30 cellular contexts compared by ENCODE assay signal in the genomic region with DNA sequence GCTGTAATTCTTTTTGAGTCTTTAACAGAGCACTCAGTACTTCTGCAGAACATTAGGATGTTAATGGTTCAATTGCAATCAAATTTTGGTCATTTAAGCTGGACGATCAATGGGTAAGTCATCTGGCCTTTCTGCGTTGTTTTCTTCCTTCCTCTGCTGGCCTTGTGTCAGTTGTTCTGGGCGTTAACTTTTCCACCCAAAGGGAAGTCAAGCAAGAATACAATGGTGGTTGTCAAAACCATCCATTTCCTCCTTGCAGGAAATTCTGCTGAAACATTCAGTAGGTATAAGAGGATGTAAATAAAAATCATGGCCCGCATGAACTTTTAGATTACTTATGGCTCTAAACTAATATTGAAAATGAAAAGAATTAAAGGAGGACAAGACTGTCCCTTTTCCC.
"Had no signal": no experiment of that assay in that cellular context is flagged by ENCODE, and none has a peak within 500 bp of the region (broad histone marks: within the 10 kb centered on the region; RNA-seq: fewer than 3 reads in every experiment).

No MANE protein-coding gene starts in this region.

- H3K4me3 Mint-ChIP-seq: central memory CD8-positive, alpha-beta T cell; dendritic cell treated with granulocyte-macrophage colony-stimulating factor and Interleukin-4, amounts not matched to agents 40 ng/mL and 50 ng/mL, for 4 days; naive thymus-derived CD4-positive, alpha-beta T cell; nephron; neural progenitor cell; stimulated activated memory B cell treated with anti-CD40 and anti-IgM and Interleukin-4, amounts not matched to agents 10 μg/mL and 1 μg/mL and 100 μg/mL, for 72 hours had no signal

- H3K36me3 Mint-ChIP-seq: naive thymus-derived CD4-positive, alpha-beta T cell; neural progenitor cell; stimulated activated memory B cell treated with anti-CD40 and anti-IgM and Interleukin-4, amounts not matched to agents 10 μg/mL and 1 μg/mL and 100 μg/mL, for 72 hours had no signal

- ATAC-seq: left lung; naive thymus-derived CD4-positive, alpha-beta T cell; stimulated activated memory B cell treated with anti-CD40 and anti-IgM and Interleukin-4, amounts not matched to agents 10 μg/mL and 1 μg/mL and 100 μg/mL, for 72 hours; stimulated activated naive CD8-positive, alpha-beta T cell treated with anti-CD3 and anti-CD28 coated beads, Interleukin-15, Interleukin-2, amounts not matched to agents 100 U/mL and 50 U/mL, for 24 hours had no signal

- DNase-seq: colonic mucosa; effector CD4-positive, alpha-beta T cell; erythroblast; esophagus squamous epithelium; foreskin melanocyte; kidney; left lung; mesenchymal stem cell; midbrain; naive thymus-derived CD4-positive, alpha-beta T cell; right cardiac atrium; spleen; stimulated activated CD4-positive, alpha-beta T cell treated with anti-CD3 and anti-CD28 coated beads, Interleukin-4, amount 100 ng/mL, for 4 hours; stimulated activated naive CD8-positive, alpha-beta T cell treated with anti-CD3 and anti-CD28 coated beads, Interleukin-15, Interleukin-2, amounts not matched to agents 100 U/mL and 50 U/mL, for 24 hours; substantia nigra; testis; tibial artery; upper lobe of left lung had no signal

- H2AFZ ChIP-seq: hepatocyte, neural progenitor cell, parathyroid adenoma had no signal

- H3K4me1 Mint-ChIP-seq: central memory CD8-positive, alpha-beta T cell; naive thymus-derived CD4-positive, alpha-beta T cell; nephron had no signal

- H3K27ac Mint-ChIP-seq: dendritic cell treated with granulocyte-macrophage colony-stimulating factor and Interleukin-4, amounts not matched to agents 40 ng/mL and 50 ng/mL, for 4 days; naive thymus-derived CD4-positive, alpha-beta T cell; nephron; neural progenitor cell; progenitor cell of endocrine pancreas; stimulated activated memory B cell treated with anti-CD40 and anti-IgM and Interleukin-4, amounts not matched to agents 10 μg/mL and 1 μg/mL and 100 μg/mL, for 72 hours had no signal

- H3K4me2 ChIP-seq: hepatocyte, neural progenitor cell had no signal

- H3K4me1 ChIP-seq: colonic mucosa, esophagus squamous epithelium, left lung, parathyroid adenoma, testis, tibial artery had no signal

- H3K4me3 ChIP-seq: cardiac muscle cell, colonic mucosa, esophagus squamous epithelium, hepatocyte, left lung, lung, neural progenitor cell, skin epidermis, spleen, testis, tibial artery, upper lobe of left lung had no signal

- H3K79me2 ChIP-seq: hepatocyte, parathyroid adenoma had no signal

- H3K27me3 Mint-ChIP-seq: central memory CD8-positive, alpha-beta T cell; dendritic cell treated with granulocyte-macrophage colony-stimulating factor and Interleukin-4, amounts not matched to agents 40 ng/mL and 50 ng/mL, for 4 days; stimulated activated memory B cell treated with anti-CD40 and anti-IgM and Interleukin-4, amounts not matched to agents 10 μg/mL and 1 μg/mL and 100 μg/mL, for 72 hours had no signal

- FAIRE-seq: kidney, urothelium cell line had no signal

- H3K9me3 ChIP-seq: colonic mucosa, esophagus squamous epithelium, left lung, testis, tibial artery had no signal

- H3K27me3 ChIP-seq: cardiac muscle cell, colonic mucosa, esophagus squamous epithelium, hepatocyte, left lung, neural progenitor cell, spleen, testis, tibial artery, upper lobe of left lung had no signal

- H3K9ac ChIP-seq: neural progenitor cell, parathyroid adenoma had no signal

- H3K27ac ChIP-seq: cardiac muscle cell, colonic mucosa, esophagus squamous epithelium, hepatocyte, left lung, neural progenitor cell, parathyroid adenoma, skin epidermis, testis, tibial artery, upper lobe of left lung had no signal

- H3K36me3 ChIP-seq: cardiac muscle cell, colonic mucosa, esophagus squamous epithelium, left lung, neural progenitor cell, spleen, tibial artery, upper lobe of left lung had no signal
